ENCODE assay signal across 2 cellular contexts in genomic region chr17:33242725-33243124, GRCh38.
TF ChIP-seq lines count a peak whose summit lies in the region.

No MANE protein-coding gene starts in this region.

TF ChIP-seq in HepG2, 621 proteins besides CTCF, POLR2A, EP300 and RAD21:
- TF ChIP-seq PRDM15 (CRISPR knock-in tag; IDR thresholded peaks at IDR 0.05): no peak
- TF ChIP-seq FOXJ3 (CRISPR knock-in tag; IDR thresholded peaks at IDR 0.05; ENCODE audit: borderline replicate concordance): no peak
- no peak for TF ChIP-seq HNRNPLL (IDR thresholded peaks at IDR 0.05; ENCODE audit: low read depth, low read length, poor library complexity, severe bottlenecking)
- peak; percentile 63 for TF ChIP-seq MNT (IDR thresholded peaks at IDR 0.05)

TF ChIP-seq in H1, 55 proteins besides CTCF, POLR2A, EP300 and RAD21:
- TF ChIP-seq JUN (IDR thresholded peaks at IDR 0.05; ENCODE audit: low read depth, low read length) (no peak), EZH2 (IDR thresholded peaks at IDR 0.05; ENCODE audit: low read depth, low read length, severe bottlenecking) (no peak), SAP30 (IDR thresholded peaks at IDR 0.05; ENCODE audit: insufficient read depth, insufficient replicate concordance, low read length) (no peak), SUZ12 (IDR thresholded peaks at IDR 0.05; ENCODE audit: low read length) (no peak), TAF7 (optimal IDR thresholded peaks at IDR 0.05; ENCODE audit: borderline replicate concordance, low read depth, low read length) (no peak)
